In genomic region chr10:124560377-124560776, GRCh38 we compare ENCODE assay signal across 9 cellular contexts.
DNase-seq lines count a peak whose midpoint lies in the region; ATAC-seq and TF ChIP-seq lines count a peak whose summit lies in the region.
"Had no signal": no experiment of that assay in that cellular context is flagged by ENCODE, and none has a peak within 500 bp of the region (broad histone marks: within the 10 kb centered on the region; RNA-seq: fewer than 3 reads in every experiment).

No MANE protein-coding gene starts in this region.

- intact Hi-C loops in upper lobe of right lung (cut with DNase I): no loop called here

- H3K9me3 ChIP-seq in upper lobe of right lung: no peaks in the 10 kb centered on the region

- peak; percentile 46 for ATAC-seq in upper lobe of right lung

- TF ChIP-seq CTCF in upper lobe of right lung (IDR thresholded peaks at IDR 0.05): no peak

- H3K36me3 ChIP-seq in upper lobe of right lung: no peaks in the 10 kb centered on the region

- peaks cover 7% of the 10 kb centered on the region for H3K4me1 ChIP-seq in upper lobe of right lung

- no peak overlapping the region for H3K4me3 ChIP-seq in upper lobe of right lung

- H3K27ac ChIP-seq in upper lobe of right lung: peak overlapping the region; percentile 77
- H3K27ac ChIP-seq: 22Rv1 had no signal

- no peaks in the 10 kb centered on the region for H3K27me3 ChIP-seq in upper lobe of right lung

- DNase-seq in DMS79 treated with DMSO at 0.1 percent for 48 hours (lab: John Stamatoyannopoulos, UW) (peak; percentile 3), DMS79 (lab: John Stamatoyannopoulos, UW) (no peak), fibroblast of gingiva (ENCODE audit: low read depth) (peak; percentile 64), mucosa of gallbladder (ENCODE audit: low spot score) (peak; percentile 39), upper lobe of right lung (peak; percentile 58), NK-92 (lab: John Stamatoyannopoulos, UW; ENCODE audit: unreplicated experiment) (no peak), NCI-H345 treated with DMSO at 0.1 percent for 48 hours (lab: John Stamatoyannopoulos, UW; ENCODE audit: unreplicated experiment) (no peak), NCI-H2029 (lab: John Stamatoyannopoulos, UW) (no peak)

Comparison
In these comparisons a context has a peak if more than half of its experiments do, and no peak if none do; other contexts are left out.
1. DNase-seq: peak in DMS79 treated with DMSO at 0.1 percent for 48 hours (single experiment), fibroblast of gingiva (single experiment), mucosa of gallbladder (single experiment) and upper lobe of right lung (single experiment); none in DMS79 (single experiment), NK-92 (single experiment), NCI-H345 treated with DMSO at 0.1 percent for 48 hours (single experiment) and NCI-H2029 (single experiment).